ENCODE assay signal across 8 cellular contexts in the genomic region with DNA sequence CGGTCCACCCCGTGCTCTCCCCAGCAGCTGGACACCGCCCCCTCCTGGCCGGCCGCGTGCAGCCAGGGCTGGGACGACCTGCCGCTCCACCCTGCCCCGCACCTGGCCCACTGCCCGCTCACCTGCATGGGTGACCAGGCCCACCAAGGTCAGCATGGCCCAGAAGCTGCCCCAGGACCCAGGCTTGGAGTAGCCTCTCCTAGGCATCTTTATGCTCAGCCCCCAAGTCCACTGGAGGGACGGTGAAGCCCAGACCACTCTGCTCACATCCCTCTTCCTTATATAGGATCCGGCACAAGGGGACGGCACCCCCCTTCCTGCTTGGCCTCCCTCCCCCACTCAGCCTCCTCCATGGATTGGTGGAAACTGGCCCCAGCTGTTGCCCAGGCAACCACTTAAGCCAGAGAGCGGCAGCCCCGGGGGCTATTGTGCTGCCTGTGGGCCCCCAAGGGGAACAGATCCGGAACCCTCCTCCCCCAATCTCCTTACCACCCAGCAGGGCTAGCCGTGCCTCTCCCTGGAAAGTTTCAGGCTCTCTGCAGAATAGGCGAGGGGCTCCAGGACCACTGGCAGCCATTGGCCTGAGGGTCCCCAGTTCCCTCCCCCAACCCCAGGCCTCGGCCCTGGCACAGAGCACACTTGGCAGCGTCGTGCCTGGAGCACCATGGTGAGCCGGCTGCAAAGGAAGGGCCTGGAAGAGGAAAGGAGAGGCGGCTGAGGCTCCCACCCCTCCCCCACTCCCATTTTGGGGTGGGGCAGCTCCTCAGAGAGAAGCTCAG. TPM values are rescaled to one million over a fixed set of nuclear protein-coding genes. Genes with fewer than 3 reads are reported as not detected.
DNase-seq lines count a peak whose midpoint lies in the region; ATAC-seq and TF ChIP-seq lines count a peak whose summit lies in the region.

A gene with protein sequence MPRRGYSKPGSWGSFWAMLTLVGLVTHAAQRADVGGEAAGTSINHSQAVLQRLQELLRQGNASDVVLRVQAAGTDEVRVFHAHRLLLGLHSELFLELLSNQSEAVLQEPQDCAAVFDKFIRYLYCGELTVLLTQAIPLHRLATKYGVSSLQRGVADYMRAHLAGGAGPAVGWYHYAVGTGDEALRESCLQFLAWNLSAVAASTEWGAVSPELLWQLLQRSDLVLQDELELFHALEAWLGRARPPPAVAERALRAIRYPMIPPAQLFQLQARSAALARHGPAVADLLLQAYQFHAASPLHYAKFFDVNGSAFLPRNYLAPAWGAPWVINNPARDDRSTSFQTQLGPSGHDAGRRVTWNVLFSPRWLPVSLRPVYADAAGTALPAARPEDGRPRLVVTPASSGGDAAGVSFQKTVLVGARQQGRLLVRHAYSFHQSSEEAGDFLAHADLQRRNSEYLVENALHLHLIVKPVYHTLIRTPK (minus strand): TSS at position 256 of the 779 bp plus-strand sequence. CDS start 49 bp downstream, at position 207.

- no peaks in the 10 kb centered on the region for H3K79me2 ChIP-seq in osteoblast (ENCODE audit: insufficient read depth, low read length)

- H3K4me2 ChIP-seq in osteoblast (ENCODE audit: insufficient read depth, low read length), result no peak within 1 kb of the TSS

- peak in 3 of 4 experiments; percentile 55 to 80 (median 60) for TF ChIP-seq CTCF in gastroesophageal sphincter (IDR thresholded peaks at IDR 0.05)
- peak; percentile 42 for TF ChIP-seq CTCF in osteoblast (IDR thresholded peaks at IDR 0.05; ENCODE audit: extremely low read depth, low read depth, low read length)

- no peak within 1 kb of the TSS for H3K4me3 ChIP-seq in gastroesophageal sphincter
- no peak within 1 kb of the TSS for H3K4me3 ChIP-seq in osteoblast (ENCODE audit: insufficient read depth, low read length)

- peaks cover 72% of the 10 kb centered on the region for H3K27me3 ChIP-seq in gastroesophageal sphincter
- peaks cover 9% of the 10 kb centered on the region for H3K27me3 ChIP-seq in osteoblast (ENCODE audit: insufficient read depth, low read length)

- H3K27ac ChIP-seq in gastroesophageal sphincter (no peak within 1 kb of the TSS), osteoblast (ENCODE audit: low read depth, low read length) (no peak within 1 kb of the TSS)

- H3K4me1 ChIP-seq in gastroesophageal sphincter (peaks cover 0 to 22% (median 0%) of the 10 kb centered on the region in 3 donors), osteoblast (ENCODE audit: insufficient read depth, low read length) (no peaks in the 10 kb centered on the region)

- WGBS in gastroesophageal sphincter (ENCODE audit: low coverage in 1 of 2), 2 donors, result 8% methylated on average over 5 of the region's 23 CpGs; no CpG with 5 or more reads in 1 of the 2 donors

- ATAC-seq in gastroesophageal sphincter (peak; percentile 70), GM21529 (IDR thresholded peaks at IDR 0.05; ENCODE audit: unreplicated experiment) (no peak), HG03469 (IDR thresholded peaks at IDR 0.05; ENCODE audit: unreplicated experiment) (no peak), GM18858 (IDR thresholded peaks at IDR 0.05; ENCODE audit: unreplicated experiment) (no peak)

- no peak for TF ChIP-seq EP300 in gastroesophageal sphincter (IDR thresholded peaks at IDR 0.05)

- DNase-seq in ELF-1 (ENCODE audit: low read depth, low spot score), result peak; percentile 84
- peak; percentile 54 for DNase-seq in NCI-H1694 (lab: John Stamatoyannopoulos, UW)
- DNase-seq in activated T-cell treated with anti-CD3 and anti-CD28 coated beads, Interleukin-2, amount 50 U/mL, for 1 hour, result peak; percentile 48
- peak; percentile 94 for DNase-seq in osteoblast (ENCODE audit: insufficient read length, low spot score, missing footprints)

- TF ChIP-seq POLR2A in gastroesophageal sphincter (IDR thresholded peaks at IDR 0.05), result no peak

- H3K36me3 ChIP-seq in gastroesophageal sphincter (no peaks in the 10 kb centered on the region), osteoblast (ENCODE audit: insufficient read depth, low read length) (no peaks in the 10 kb centered on the region)

- H2AFZ ChIP-seq in osteoblast (ENCODE audit: low read length), result no peak within 1 kb of the TSS

- H3K9me3 ChIP-seq in gastroesophageal sphincter (no peaks in the 10 kb centered on the region), osteoblast (ENCODE audit: low read depth, low read length) (no peaks in the 10 kb centered on the region)

- H4K20me1 ChIP-seq in osteoblast (ENCODE audit: insufficient read depth, low read length), result no peaks in the 10 kb centered on the region

RNA-seq across cellular contexts. Expression of the gene that starts here (rescaled TPM):
- total RNA-seq in gastroesophageal sphincter, result not detected
- not detected in 2 replicates for total RNA-seq in osteoblast

Comparison
In these comparisons a context has a peak if more than half of its experiments do, and no peak if none do; other contexts are left out.
1. Peak in ATAC-seq in gastroesophageal sphincter; RNA of the gene not detected or under 1 TPM.
2. Peak in DNase-seq in osteoblast; RNA of the gene not detected or under 1 TPM.